Comparison of ENCODE assay signal across 8 cellular contexts in the genomic region with DNA sequence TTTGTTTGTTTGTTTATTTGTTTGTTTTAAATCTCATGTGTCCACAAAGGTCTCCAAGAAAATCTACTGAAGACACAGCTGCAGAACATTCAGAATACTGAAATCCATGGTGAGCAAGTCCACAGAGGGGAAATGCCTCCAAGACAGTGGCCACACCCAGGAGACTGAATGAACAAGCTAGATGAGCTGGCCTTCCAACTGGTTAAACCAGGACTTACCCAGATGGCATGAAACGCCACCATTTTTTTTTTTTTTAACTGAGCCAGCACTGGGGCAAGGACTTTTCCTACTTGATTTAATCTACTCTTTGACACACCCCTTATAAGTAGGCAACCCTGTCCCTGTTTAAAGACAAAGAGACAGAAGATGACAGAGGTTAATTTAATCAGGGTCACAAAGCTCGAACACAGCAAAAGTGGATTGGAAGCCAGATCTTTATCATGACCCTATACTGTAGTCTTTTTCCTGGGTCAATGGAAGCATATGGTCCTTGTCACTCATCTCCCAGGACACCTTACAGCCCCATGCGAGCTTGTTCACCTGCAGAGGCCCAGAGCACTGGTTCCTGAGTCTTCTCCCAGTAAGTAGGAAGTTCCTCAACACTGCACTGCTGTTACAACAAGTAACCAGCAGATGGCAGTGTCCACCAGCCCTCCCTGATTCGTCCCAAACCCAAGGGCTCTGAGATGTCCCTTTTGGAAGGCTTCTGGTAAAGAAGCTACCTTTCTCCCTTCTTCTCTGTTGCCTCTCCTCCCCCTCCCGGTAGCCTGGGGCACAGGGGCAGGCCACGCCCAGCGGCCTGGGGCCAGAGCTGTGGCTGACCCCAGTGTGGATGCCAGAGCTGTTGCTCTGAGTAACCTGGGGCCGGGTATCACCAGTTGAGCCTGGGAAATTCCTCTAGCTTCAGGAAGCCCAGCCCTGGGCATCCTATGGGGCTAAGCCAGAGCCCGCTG. TPM values are rescaled to one million over a fixed set of nuclear protein-coding genes. Genes with fewer than 3 reads are reported as not detected.
A peak's percentile ranks its signal among the peaks of the same experiment; 100 is the strongest.
DNase-seq lines count a peak whose midpoint lies in the region; ATAC-seq and TF ChIP-seq lines count a peak whose summit lies in the region.

No MANE protein-coding gene starts in this region.

- H3K4me1 Mint-ChIP-seq in endothelial cell (ENCODE audit: unreplicated experiment) = peaks cover 13% of the 10 kb centered on the region
- peaks cover 8% of the 10 kb centered on the region for H3K4me1 Mint-ChIP-seq in mesothelial cell of epicardium
- H3K4me1 Mint-ChIP-seq in stimulated activated memory B cell treated with anti-CD40 and anti-IgM and Interleukin-4, amounts not matched to agents 10 μg/mL and 1 μg/mL and 100 μg/mL, for 72 hours = peaks cover 39% of the 10 kb centered on the region

- peak; percentile 83 for DNase-seq in CD1c-positive myeloid dendritic cell (ENCODE audit: extremely low spot score)
- peak; percentile 53 for DNase-seq in NCI-H69 (lab: John Stamatoyannopoulos, UW)
- peak; percentile 22 to 45 for DNase-seq in activated CD8-positive, alpha-beta memory T cell treated with anti-CD3 and anti-CD28 coated beads for 1 hour (ENCODE audit: extremely low read depth in 1 of 2, low read depth in 1 of 2)
- peak; percentile 74 for DNase-seq in endothelial cell (ENCODE audit: low spot score)
- peak in 1 of 2 experiments; percentile 71 for DNase-seq in mesothelial cell of epicardium (ENCODE audit: low spot score in 2 of 2, unreplicated experiment in 2 of 2)

- ATAC-seq in GM18909 (IDR thresholded peaks at IDR 0.05; ENCODE audit: poor library complexity, unreplicated experiment) (peak; percentile 63), HG03342 (IDR thresholded peaks at IDR 0.05; ENCODE audit: unreplicated experiment) (peak; percentile 61)
- peak; percentile 48 for ATAC-seq in stimulated activated memory B cell treated with anti-CD40 and anti-IgM and Interleukin-4, amounts not matched to agents 10 μg/mL and 1 μg/mL and 100 μg/mL, for 72 hours

- no peak overlapping the region for H3K27ac Mint-ChIP-seq in endothelial cell (ENCODE audit: unreplicated experiment)
- no peak overlapping the region for H3K27ac Mint-ChIP-seq in mesothelial cell of epicardium
- no peak overlapping the region for H3K27ac Mint-ChIP-seq in stimulated activated memory B cell treated with anti-CD40 and anti-IgM and Interleukin-4, amounts not matched to agents 10 μg/mL and 1 μg/mL and 100 μg/mL, for 72 hours

- no peak overlapping the region for H3K4me3 Mint-ChIP-seq in endothelial cell (ENCODE audit: unreplicated experiment)
- no peak overlapping the region for H3K4me3 Mint-ChIP-seq in mesothelial cell of epicardium
- H3K4me3 Mint-ChIP-seq in stimulated activated memory B cell treated with anti-CD40 and anti-IgM and Interleukin-4, amounts not matched to agents 10 μg/mL and 1 μg/mL and 100 μg/mL, for 72 hours = no peak overlapping the region

- TF ChIP-seq CTCF in endothelial cell (IDR thresholded peaks at IDR 0.05; ENCODE audit: unreplicated experiment) (peak; percentile 91), mesothelial cell of epicardium (IDR thresholded peaks at IDR 0.05; ENCODE audit: unreplicated experiment) (peak; percentile 94)

- H3K9me3 Mint-ChIP-seq in endothelial cell (ENCODE audit: unreplicated experiment) (no peaks in the 10 kb centered on the region), mesothelial cell of epicardium (no peaks in the 10 kb centered on the region)
- H3K9me3 Mint-ChIP-seq in stimulated activated memory B cell treated with anti-CD40 and anti-IgM and Interleukin-4, amounts not matched to agents 10 μg/mL and 1 μg/mL and 100 μg/mL, for 72 hours = no peaks in the 10 kb centered on the region

- H3K27me3 Mint-ChIP-seq in endothelial cell (ENCODE audit: unreplicated experiment) (peaks cover 15% of the 10 kb centered on the region), mesothelial cell of epicardium (ENCODE audit: low read depth) (peaks cover 94% of the 10 kb centered on the region)
- H3K27me3 Mint-ChIP-seq in stimulated activated memory B cell treated with anti-CD40 and anti-IgM and Interleukin-4, amounts not matched to agents 10 μg/mL and 1 μg/mL and 100 μg/mL, for 72 hours = no peaks in the 10 kb centered on the region

- H3K36me3 Mint-ChIP-seq in endothelial cell (ENCODE audit: low read depth, unreplicated experiment) (no peaks in the 10 kb centered on the region), mesothelial cell of epicardium (no peaks in the 10 kb centered on the region)
- H3K36me3 Mint-ChIP-seq in stimulated activated memory B cell treated with anti-CD40 and anti-IgM and Interleukin-4, amounts not matched to agents 10 μg/mL and 1 μg/mL and 100 μg/mL, for 72 hours = no peaks in the 10 kb centered on the region

RNA-seq across cellular contexts. Expression of gene GDF7, which starts 5.6 kb away (rescaled TPM):
- total RNA-seq in endothelial cell (ENCODE audit: unreplicated experiment) (11.2 TPM), mesothelial cell of epicardium (3.0 to 3.2 TPM (median 3.1 TPM) in 3 replicates)

RNA-seq across cellular contexts. Expression of gene HS1BP3, which starts 10.4 kb away (rescaled TPM):
- 33.6 TPM for total RNA-seq in endothelial cell (ENCODE audit: unreplicated experiment)
- 14.3 to 16.5 TPM (median 14.6 TPM) in 3 replicates for total RNA-seq in mesothelial cell of epicardium
